34 cellular contexts compared by ENCODE assay signal in genomic region chr3:47533481-47533880, GRCh38. TPM values are rescaled to one million over a fixed set of nuclear protein-coding genes. Genes with fewer than 3 reads are reported as not detected.
"Had no signal": no experiment of that assay in that cellular context is flagged by ENCODE, and none has a peak within 500 bp of the region (broad histone marks: within the 10 kb centered on the region; RNA-seq: fewer than 3 reads in every experiment).

No MANE protein-coding gene starts in this region.

- H3K36me3 Mint-ChIP-seq: activated naive CD8-positive, alpha-beta T cell; immature natural killer cell; memory B cell; naive thymus-derived CD4-positive, alpha-beta T cell; stimulated activated naive B cell treated with anti-CD40 and anti-IgM and Interleukin-4, amounts not matched to agents 10 μg/mL and 1 μg/mL and 100 μg/mL, for 72 hours had no signal

- H3K9me3 ChIP-seq: colonic mucosa, pancreas, prostate gland, stomach, thyroid gland, upper lobe of left lung, vagina had no signal

- H3K27ac Mint-ChIP-seq: activated CD4-positive, alpha-beta memory T cell treated with anti-CD3 and anti-CD28 coated beads, Interleukin-2, amount 10 ng/mL, durations not matched to agents 7 days and 5 days; activated CD4-positive, alpha-beta T cell treated with anti-CD3 and anti-CD28 coated beads, Interleukin-2, amount 10 ng/mL, durations not matched to agents 24 days and 14 days; activated naive CD8-positive, alpha-beta T cell; activated T-helper 2 cell treated with anti-CD3 and anti-CD28 coated beads, Interferon-gamma antibody, Interleukin-2, Interleukin-4, amounts not matched to agents 10 μg/mL and 5 μg/mL and 100 μg/mL, durations not matched to agents 14 hours and 24 hours and 36 hours; effector memory CD8-positive, alpha-beta T cell; immature natural killer cell; memory B cell; naive thymus-derived CD4-positive, alpha-beta T cell; stimulated activated naive B cell treated with anti-CD40 and anti-IgM and Interleukin-4, amounts not matched to agents 10 μg/mL and 1 μg/mL and 100 μg/mL, for 72 hours; T-helper 17 cell had no signal

- H3K4me1 ChIP-seq: colonic mucosa, heart left ventricle, pancreas, prostate gland, stomach, thyroid gland, upper lobe of left lung, vagina had no signal

- H3K4me3 Mint-ChIP-seq: activated CD4-positive, alpha-beta memory T cell treated with anti-CD3 and anti-CD28 coated beads, Interleukin-2, amount 10 ng/mL, durations not matched to agents 7 days and 5 days; activated CD4-positive, alpha-beta T cell treated with anti-CD3 and anti-CD28 coated beads, Interleukin-2, amount 10 ng/mL, durations not matched to agents 24 days and 14 days; activated naive CD8-positive, alpha-beta T cell; activated T-cell treated with anti-CD3 and anti-CD28 coated beads, Interleukin-2, amount 50 U/mL, for 4 hours; effector memory CD8-positive, alpha-beta T cell; immature natural killer cell; memory B cell; naive thymus-derived CD4-positive, alpha-beta T cell; stimulated activated naive B cell treated with anti-CD40 and anti-IgM and Interleukin-4, amounts not matched to agents 10 μg/mL and 1 μg/mL and 100 μg/mL, for 72 hours; T-helper 17 cell had no signal

- H3K27me3 Mint-ChIP-seq: activated naive CD8-positive, alpha-beta T cell; stimulated activated naive B cell treated with anti-CD40 and anti-IgM and Interleukin-4, amounts not matched to agents 10 μg/mL and 1 μg/mL and 100 μg/mL, for 72 hours had no signal

- H3K4me1 Mint-ChIP-seq: activated CD4-positive, alpha-beta memory T cell treated with anti-CD3 and anti-CD28 coated beads, Interleukin-2, amount 10 ng/mL, durations not matched to agents 7 days and 5 days; activated CD4-positive, alpha-beta T cell treated with anti-CD3 and anti-CD28 coated beads, Interleukin-2, amount 10 ng/mL, durations not matched to agents 24 days and 14 days; memory B cell had no signal

- H3K27ac ChIP-seq: cardiac muscle cell, colonic mucosa, heart left ventricle, pancreas, prostate gland, skin epidermis, stomach, thyroid gland, upper lobe of left lung, vagina, WERI-Rb-1 had no signal

- H3K27me3 ChIP-seq: cardiac muscle cell, colonic mucosa, heart left ventricle, pancreas, stomach, thyroid gland, upper lobe of left lung, vagina had no signal

- H3K9me3 Mint-ChIP-seq: activated CD4-positive, alpha-beta memory T cell treated with anti-CD3 and anti-CD28 coated beads, Interleukin-2, amount 10 ng/mL, durations not matched to agents 7 days and 5 days; activated CD4-positive, alpha-beta T cell treated with anti-CD3 and anti-CD28 coated beads, Interleukin-2, amount 10 ng/mL, durations not matched to agents 24 days and 14 days; activated T-cell treated with anti-CD3 and anti-CD28 coated beads, Interleukin-2, amount 50 U/mL, for 4 hours; activated T-helper 2 cell treated with anti-CD3 and anti-CD28 coated beads, Interferon-gamma antibody, Interleukin-2, Interleukin-4, amounts not matched to agents 10 μg/mL and 5 μg/mL and 100 μg/mL, durations not matched to agents 14 hours and 24 hours and 36 hours; effector memory CD8-positive, alpha-beta T cell; immature natural killer cell; memory B cell; stimulated activated naive B cell treated with anti-CD40 and anti-IgM and Interleukin-4, amounts not matched to agents 10 μg/mL and 1 μg/mL and 100 μg/mL, for 72 hours had no signal

- DNase-seq: activated CD4-positive, alpha-beta memory T cell treated with anti-CD3 and anti-CD28 coated beads, Interleukin-2, amount 10 ng/mL, durations not matched to agents 7 days and 5 days; activated CD4-positive, alpha-beta T cell treated with anti-CD3 and anti-CD28 coated beads, Interleukin-2, amount 10 ng/mL, durations not matched to agents 24 days and 14 days; activated CD8-positive, alpha-beta memory T cell treated with anti-CD3 and anti-CD28 coated beads, Interleukin-2, amount 50 U/mL, for 48 hours; activated T-cell treated with anti-CD3 and anti-CD28 coated beads, Interleukin-2, amount 50 U/mL, for 4 hours; anterior cingulate cortex; cerebellar nuclear complex; colonic mucosa; effector memory CD8-positive, alpha-beta T cell; heart left ventricle; hypothalamus; immature natural killer cell; midbrain; naive thymus-derived CD4-positive, alpha-beta T cell; pancreas; retina; stimulated activated CD4-positive, alpha-beta T cell treated with anti-CD3 and anti-CD28 coated beads, Interleukin-12 subunit alpha, Interleukin-12 subunit beta, amount 100 ng/mL, for 4 hours; stimulated activated CD4-positive, alpha-beta T cell treated with anti-CD3 and anti-CD28 coated beads, Interleukin-4, amount 100 ng/mL, for 4 hours; stimulated activated CD8-positive, alpha-beta memory T cell treated with anti-CD3 and anti-CD28 coated beads, Interleukin-4, amount 100 ng/mL, for 48 hours; stimulated activated naive B cell treated with anti-CD40 and anti-IgM and Interleukin-4, amounts not matched to agents 10 μg/mL and 1 μg/mL and 100 μg/mL, for 72 hours; T-helper 17 cell; T1000; thyroid gland; upper lobe of left lung; WERI-Rb-1 had no signal

- FAIRE-seq: pancreas had no signal

- ATAC-seq: activated CD4-positive, CD25-positive, alpha-beta regulatory T cell treated with anti-CD3 and anti-CD28 coated beads, Interleukin-2, amount 50 U/mL, for 24 hours; activated T-cell treated with anti-CD3 and anti-CD28 coated beads, Interleukin-2, amount 50 U/mL, for 4 hours; effector memory CD8-positive, alpha-beta T cell; heart left ventricle; naive thymus-derived CD4-positive, alpha-beta T cell; pancreas; sciatic nerve; stimulated activated naive B cell treated with anti-CD40 and anti-IgM and Interleukin-4, amounts not matched to agents 10 μg/mL and 1 μg/mL and 100 μg/mL, for 72 hours; T-helper 17 cell had no signal

- H3K4me3 ChIP-seq: cardiac muscle cell, colonic mucosa, heart left ventricle, pancreas, prostate gland, skin epidermis, stomach, thyroid gland, upper lobe of left lung, vagina had no signal

- H3K36me3 ChIP-seq: cardiac muscle cell, colonic mucosa, heart left ventricle, pancreas, prostate gland, stomach, thyroid gland, upper lobe of left lung, vagina, WERI-Rb-1 had no signal

RNA-seq across cellular contexts. Expression of gene CSPG5, which starts 45.2 kb away (rescaled TPM):
- polyA plus RNA-seq: immature natural killer cell; naive thymus-derived CD4-positive, alpha-beta T cell had no signal
